In the genomic region with DNA sequence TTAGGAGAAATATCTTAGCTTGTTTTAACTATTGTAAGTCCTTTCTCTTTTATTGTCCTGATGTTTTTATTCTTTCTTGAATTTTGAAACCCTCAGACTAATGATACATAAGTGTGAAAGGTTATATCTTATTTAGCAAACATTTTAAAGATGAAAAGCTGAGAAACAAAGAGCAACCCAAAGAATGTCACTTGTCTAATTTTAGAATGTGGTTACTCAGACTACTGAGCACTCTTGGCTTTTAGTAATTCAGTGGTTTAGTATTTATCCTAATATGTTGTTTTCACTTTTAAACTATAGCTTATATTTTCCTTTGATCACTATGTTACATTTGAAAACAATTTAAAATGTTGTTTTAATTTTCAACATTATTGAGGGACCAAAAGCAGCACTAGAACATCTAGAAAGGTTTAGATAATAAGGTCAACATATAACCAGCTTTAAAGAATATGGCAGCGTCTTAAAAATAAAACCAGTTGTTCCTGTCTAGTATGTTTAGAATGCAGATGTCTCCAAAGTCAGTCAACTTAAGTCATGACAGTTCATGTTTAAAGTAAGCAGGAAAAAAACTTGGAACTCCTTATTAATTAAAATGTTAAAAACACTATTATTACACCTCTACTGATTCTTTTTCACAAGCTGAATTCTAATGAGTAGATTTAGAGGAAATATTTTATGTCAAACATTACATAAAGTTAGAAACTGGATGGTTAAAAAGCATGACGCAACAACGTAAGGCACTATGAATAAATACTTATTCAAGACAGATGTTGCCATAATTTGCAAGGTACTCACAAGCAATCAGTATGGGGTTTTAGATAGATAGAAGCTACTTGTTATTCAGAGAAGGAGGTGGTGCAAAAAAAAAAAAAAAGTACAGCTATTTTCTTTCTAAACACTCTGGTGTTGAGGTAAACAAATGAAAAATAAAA, we compare ENCODE assay signal across 11 cellular contexts. TPM values are rescaled to one million over a fixed set of nuclear protein-coding genes. Genes with fewer than 3 reads are reported as not detected.
DNase-seq lines count a peak whose midpoint lies in the region; ATAC-seq and TF ChIP-seq lines count a peak whose summit lies in the region.
"Had no signal": no experiment of that assay in that cellular context is flagged by ENCODE, and none has a peak within 500 bp of the region (broad histone marks: within the 10 kb centered on the region; RNA-seq: fewer than 3 reads in every experiment).

No MANE protein-coding gene starts in this region.

- H3K36me3 Mint-ChIP-seq in activated T-helper 17 cell treated with anti-CD3 and anti-CD28 coated beads, Interleukin-2, amount 50 U/mL, for 72 hours (ENCODE audit: low read depth), result peaks cover 84% of the 10 kb centered on the region
- H3K36me3 Mint-ChIP-seq in immature natural killer cell, result peaks cover 0 to 10% (median 5%) of the 10 kb centered on the region in 3 donors

- H3K27ac ChIP-seq in GM23248, result peak overlapping the region; percentile 70

- peaks cover 32% of the 10 kb centered on the region for H3K4me1 ChIP-seq in GM23248 (ENCODE audit: insufficient read depth)

- no peak for ATAC-seq in activated T-helper 17 cell treated with anti-CD3 and anti-CD28 coated beads, Interleukin-2, amount 50 U/mL, for 72 hours (replicated peaks)
- no peak for ATAC-seq in GM18520 (IDR thresholded peaks at IDR 0.05; ENCODE audit: unreplicated experiment)
- ATAC-seq: stimulated activated naive B cell treated with anti-CD40 and anti-IgM and Interleukin-4, amounts not matched to agents 10 μg/mL and 1 μg/mL and 100 μg/mL, for 72 hours had no signal

- H3K4me3 Mint-ChIP-seq in activated T-helper 17 cell treated with anti-CD3 and anti-CD28 coated beads, Interleukin-2, amount 50 U/mL, for 72 hours, result peak overlapping the region; percentile 81
- H3K4me3 Mint-ChIP-seq in immature natural killer cell, result peak overlapping the region; percentile 55 to 98 (median 94)

- peaks cover 30% of the 10 kb centered on the region for H3F3A ChIP-seq in GM23248 (ENCODE audit: insufficient read depth)

- H3K4me3 ChIP-seq in AG09309 (ENCODE audit: control insufficient read depth, low read depth, low read length), result no peak overlapping the region
- H3K4me3 ChIP-seq in GM23248, result peak overlapping the region; percentile 92

- DNase-seq in AG09309 (ENCODE audit: low read depth), result peak; percentile 14
- DNase-seq in GM23248, result peak; percentile 63
- no peak for DNase-seq in immature natural killer cell
- no peak for DNase-seq in Kasumi-1 (lab: John Stamatoyannopoulos, UW)
- no peak for DNase-seq in NCI-H128 (lab: John Stamatoyannopoulos, UW; ENCODE audit: unreplicated experiment)
- DNase-seq in DMS153 treated with DMSO at 0.1 percent for 48 hours (lab: John Stamatoyannopoulos, UW; ENCODE audit: unreplicated experiment), result no peak
- DNase-seq: effector CD4-positive, alpha-beta T cell; NCI-H446 treated with DMSO at 0.1 percent for 48 hours; stimulated activated naive B cell treated with anti-CD40 and anti-IgM and Interleukin-4, amounts not matched to agents 10 μg/mL and 1 μg/mL and 100 μg/mL, for 72 hours had no signal

- H3K27me3 ChIP-seq in GM23248 (replicated peaks; ENCODE audit: insufficient read depth), result no peaks in the 10 kb centered on the region

- in situ Hi-C loops in GM23248 (cut with MboI), result no loop called here

- no peak overlapping the region for H3K27ac Mint-ChIP-seq in activated T-helper 17 cell treated with anti-CD3 and anti-CD28 coated beads, Interleukin-2, amount 50 U/mL, for 72 hours
- H3K27ac Mint-ChIP-seq in immature natural killer cell, result peak overlapping the region in 3 of 6 donors; percentile 34 to 84 (median 71)
- H3K27ac Mint-ChIP-seq: stimulated activated naive B cell treated with anti-CD40 and anti-IgM and Interleukin-4, amounts not matched to agents 10 μg/mL and 1 μg/mL and 100 μg/mL, for 72 hours had no signal

- peaks cover 24% of the 10 kb centered on the region for H3K4me1 Mint-ChIP-seq in activated T-helper 17 cell treated with anti-CD3 and anti-CD28 coated beads, Interleukin-2, amount 50 U/mL, for 72 hours
- H3K4me1 Mint-ChIP-seq in immature natural killer cell, result peaks cover 41 to 71% of the 10 kb centered on the region in 2 donors

- H3K9me3 ChIP-seq in GM23248 (ENCODE audit: low read depth), result no peaks in the 10 kb centered on the region

- H3K9me2 ChIP-seq in GM23248 (ENCODE audit: insufficient read depth), result no peaks in the 10 kb centered on the region

- H3K79me2 ChIP-seq in GM23248 (ENCODE audit: insufficient read depth), result peaks cover 90% of the 10 kb centered on the region

- peak overlapping the region; percentile 96 for H3K9ac ChIP-seq in GM23248

- no peaks in the 10 kb centered on the region for H3K27me3 Mint-ChIP-seq in activated T-helper 17 cell treated with anti-CD3 and anti-CD28 coated beads, Interleukin-2, amount 50 U/mL, for 72 hours
- H3K27me3 Mint-ChIP-seq in immature natural killer cell (ENCODE audit: low read depth in 3 of 3), result peaks cover 9 to 14% (median 12%) of the 10 kb centered on the region in 3 donors
- H3K27me3 Mint-ChIP-seq: stimulated activated naive B cell treated with anti-CD40 and anti-IgM and Interleukin-4, amounts not matched to agents 10 μg/mL and 1 μg/mL and 100 μg/mL, for 72 hours had no signal

- 8 to 13% methylated on average over 3 of the region's 3 CpGs for WGBS in GM23248 (ENCODE audit: low coverage in 1 of 2, low lambda C conversion rate in 2 of 2, missing lambda C conversion rate in 2 of 2), 2 experiments

- peaks cover 9% of the 10 kb centered on the region; the same call in 1 of the 2 replicates for H3K36me3 ChIP-seq in GM23248 (ENCODE audit: low read depth)

- peak overlapping the region; percentile 93 for H3K4me2 ChIP-seq in GM23248 (ENCODE audit: unreplicated experiment)

- H4K20me1 ChIP-seq in GM23248 (ENCODE audit: insufficient read depth), result no peaks in the 10 kb centered on the region; the same call in 1 of the 2 replicates

- no peaks in the 10 kb centered on the region for H3K9me3 Mint-ChIP-seq in activated T-helper 17 cell treated with anti-CD3 and anti-CD28 coated beads, Interleukin-2, amount 50 U/mL, for 72 hours
- no peaks in the 10 kb centered on the region for H3K9me3 Mint-ChIP-seq in immature natural killer cell
- H3K9me3 Mint-ChIP-seq: stimulated activated naive B cell treated with anti-CD40 and anti-IgM and Interleukin-4, amounts not matched to agents 10 μg/mL and 1 μg/mL and 100 μg/mL, for 72 hours had no signal

- no peak for TF ChIP-seq CTCF in AG09309 (IDR thresholded peaks at IDR 0.05; ENCODE audit: control insufficient read depth, insufficient read depth, low read depth, low read length, missing control alignments)

- H2AFZ ChIP-seq in GM23248, result 0 out of 2 replicates have a peak overlapping the region, but pooled peaks have one; percentile 0

RNA-seq across cellular contexts. Expression of a gene that starts 2.4 kb away (rescaled TPM):
- total RNA-seq in GM23248 (2014; rRNA removed; shearing (Covaris generic)), result 4.8 and 5.4 TPM in 2 replicates
- 1.3 and 1.6 TPM in 2 replicates for polyA plus RNA-seq in GM23248 (2016; fragmentation: Nextera tagmentation; extraction: Ambion mirVana)
- 10 to 100 TPM; 10.7 to 17.2 TPM for total RNA-seq in activated T-helper 17 cell treated with anti-CD3 and anti-CD28 coated beads, Interleukin-2, amount 50 U/mL, for 72 hours
- 1 to 10 TPM; 4.0 to 7.6 (median 6.9) TPM for polyA plus RNA-seq in immature natural killer cell

RNA-seq across cellular contexts. Expression of a gene that starts 2.9 kb away (rescaled TPM):
- 26.8 and 27.9 TPM in 2 replicates for total RNA-seq in GM23248 (2014; rRNA removed; shearing (Covaris generic))
- polyA plus RNA-seq in GM23248 (2016; fragmentation: Nextera tagmentation; extraction: Ambion mirVana) (31.4 and 34.0 TPM in 2 replicates), immature natural killer cell (10 to 100 TPM; 28.1 to 44.5 (median 35.9) TPM)
- 10 to 100 TPM; 37.5 to 66.2 TPM for total RNA-seq in activated T-helper 17 cell treated with anti-CD3 and anti-CD28 coated beads, Interleukin-2, amount 50 U/mL, for 72 hours

Comparison
In these comparisons a context has a peak if more than half of its experiments do, and no peak if none do; other contexts are left out.
1. DNase-seq: peak in AG09309 (single experiment) and GM23248 (single experiment); none in immature natural killer cell (0 of 3), Kasumi-1 (0 of 2), NCI-H128 (single experiment) and DMS153 treated with DMSO at 0.1 percent for 48 hours (single experiment).